In genomic region chr10:11016959-11017574, GRCh38 we compare ENCODE assay signal across 8 cellular contexts. TPM values are rescaled to one million over a fixed set of nuclear protein-coding genes. Genes with fewer than 3 reads are reported as not detected.
DNase-seq lines count a peak whose midpoint lies in the region; ATAC-seq, FAIRE-seq and TF ChIP-seq lines count a peak whose summit lies in the region.

No MANE protein-coding gene starts in this region.

- POLR2A ChIA-PET in GM12878 (lab: Charles Lee): interaction anchor here (1.0 kb wide), 1 partner anchor 9 kb away, joined by 4 read pairs; no protein-coding TSS in a partner anchor

- H3K36me3 ChIP-seq in GM12878 (ENCODE audit: control insufficient read depth in 2 of 2, insufficient read depth in 2 of 2, low read length in 1 of 2) (no peaks in the 10 kb centered on the region), lower lobe of right lung (no peaks in the 10 kb centered on the region), vagina (no peaks in the 10 kb centered on the region)

- H3K4me1 ChIP-seq in GM12878 (ENCODE audit: control insufficient read depth, insufficient read depth, low read length): no peaks in the 10 kb centered on the region
- peaks cover 39% of the 10 kb centered on the region for H3K4me1 ChIP-seq in lower lobe of right lung
- H3K4me1 ChIP-seq in vagina: peaks cover 17% of the 10 kb centered on the region

- SMC1A ChIA-PET in GM12878 (lab: Charles Lee; ENCODE audit: uncharacterized antibody, unreplicated experiment): interaction anchor here (1.0 kb wide), 1 partner anchor 47 kb away, joined by 3 read pairs; no protein-coding TSS in a partner anchor

- no peak overlapping the region for H3K9ac ChIP-seq in GM12878 (ENCODE audit: control insufficient read depth, insufficient read depth, low read length)

- no peaks in the 10 kb centered on the region for H3K79me2 ChIP-seq in GM12878 (ENCODE audit: control insufficient read depth, insufficient read depth, low read length)

- H3K4me2 ChIP-seq in GM12878 (ENCODE audit: control insufficient read depth, insufficient read depth): peak overlapping the region; percentile 49

- peak overlapping the region; percentile 49; the same call in 1 of the 2 replicates for H2AFZ ChIP-seq in GM12878 (ENCODE audit: control insufficient read depth, low read depth, low read length)

- TF ChIP-seq POLR2A in GM12878 (IDR thresholded peaks at IDR 0.05; ENCODE audit: low read depth, low read length) (no peak), vagina (IDR thresholded peaks at IDR 0.05) (no peak)

- ATAC-seq in GM18498 (IDR thresholded peaks at IDR 0.05; ENCODE audit: unreplicated experiment) (peak; percentile 56), HG02885 (IDR thresholded peaks at IDR 0.05; ENCODE audit: poor library complexity, unreplicated experiment) (peak; percentile 47), GM12878 (peak; percentile 66), lower lobe of right lung (no peak)

- peaks cover 2 to 25% of the 10 kb centered on the region in 2 experiments; a peak in 3 of 4 replicates for H3K27me3 ChIP-seq in GM12878 (replicated peaks in 1 of 2; ENCODE audit: control insufficient read depth in 2 of 2, insufficient read depth in 2 of 2, low read length in 1 of 2)
- peaks cover 4% of the 10 kb centered on the region for H3K27me3 ChIP-seq in lower lobe of right lung (ENCODE audit: low read depth)
- no peaks in the 10 kb centered on the region for H3K27me3 ChIP-seq in vagina

- H3K9me3 ChIP-seq in GM12878 (replicated peaks; ENCODE audit: control insufficient read depth, insufficient read depth, low read length) (no peaks in the 10 kb centered on the region), lower lobe of right lung (no peaks in the 10 kb centered on the region), vagina (no peaks in the 10 kb centered on the region)

- no peaks in the 10 kb centered on the region for H4K20me1 ChIP-seq in GM12878 (ENCODE audit: control insufficient read depth, insufficient read depth)

- TF ChIP-seq EP300 in GM12878 (IDR thresholded peaks at IDR 0.05; ENCODE audit: borderline replicate concordance in 1 of 2, control insufficient read depth in 1 of 2, low read depth in 2 of 2, low read length in 2 of 2): no peak

- RAD21 ChIA-PET in GM12878 (lab: Charles Lee; ENCODE audit: unreplicated experiment): no interaction called here

- CTCF ChIA-PET in GM12878 (lab: Yijun Ruan, JAX): no interaction called here

- FAIRE-seq in GM12878 (lab: Jason Lieb, UNC): peak; percentile 56

- H3K4me3 ChIP-seq in GM12878 (peak overlapping the region; percentile 58; the same call in 1 of the 2 replicates), lower lobe of right lung (peak overlapping the region; percentile 59), vagina (peak overlapping the region; percentile 66 to 85)

- BruUV-seq in GM12878 (replicated peaks; lab: Mats Ljungman, UMichigan): no TSS peak

- DNase-seq in GM12878 (ENCODE audit: low read depth, low spot score): no peak
- DNase-seq in lower lobe of right lung: no peak
- no peak for DNase-seq in vagina (ENCODE audit: extremely low spot score in 2 of 2)
- DNase-seq in Ammon's horn (ENCODE audit: low spot score): no peak
- no peak for DNase-seq in HUDEP-2 (lab: John Stamatoyannopoulos, UW; ENCODE audit: unreplicated experiment in 76 of 76)
- no peak for DNase-seq in retina

- no peak overlapping the region for H3K27ac ChIP-seq in GM12878 (ENCODE audit: control insufficient read depth, insufficient read depth)
- peak overlapping the region; percentile 90 for H3K27ac ChIP-seq in lower lobe of right lung
- no peak overlapping the region for H3K27ac ChIP-seq in vagina

- intact Hi-C loops in GM12878 (cut with micrococcal nuclease; ENCODE audit: unreplicated experiment): loop anchor here (10.0 kb wide), 1 partner anchor 258 kb away; no protein-coding TSS in a partner anchor
- intact Hi-C loops in lower lobe of right lung (cut with DNase I): no loop called here
- intact Hi-C loops in vagina (cut with DNase I): no loop called here

- WGBS in GM12878 (ENCODE audit: insufficient coverage, insufficient replicate concordance, low lambda C conversion rate, missing lambda C conversion rate): 13% methylated on average over 19 of the region's 19 CpGs

- TF ChIP-seq CTCF in GM12878 (IDR thresholded peaks at IDR 0.05 in 2 of 3, conservative IDR thresholded peaks at IDR 0.05 in 1 of 3; ENCODE audit: control insufficient read depth in 2 of 3, extremely low read depth in 1 of 3, insufficient read depth in 1 of 3, low read depth in 3 of 3, low read length in 3 of 3) (no peak), lower lobe of right lung (IDR thresholded peaks at IDR 0.05) (no peak), vagina (IDR thresholded peaks at IDR 0.05) (no peak)

- no peak for TF ChIP-seq RAD21 in GM12878 (IDR thresholded peaks at IDR 0.05; ENCODE audit: insufficient read depth, low read depth, low read length)

- in situ Hi-C loops in GM12878 (cut with MboI): no loop called here

TF ChIP-seq in GM12878, 131 proteins besides CTCF, POLR2A, EP300 and RAD21:
- TF ChIP-seq SREBF2 (IDR thresholded peaks at IDR 0.05; ENCODE audit: low read length) (no peak), RUNX3 (IDR thresholded peaks at IDR 0.05; ENCODE audit: low read length) (no peak), HDAC6 (IDR thresholded peaks at IDR 0.05; ENCODE audit: unreplicated experiment) (peak; percentile 1), ZSCAN29 (IDR thresholded peaks at IDR 0.05) (no peak), KLF5 (IDR thresholded peaks at IDR 0.05; ENCODE audit: partially characterized antibody) (no peak), ATF2 (IDR thresholded peaks at IDR 0.05; ENCODE audit: low read length) (no peak), NFYA (IDR thresholded peaks at IDR 0.05; ENCODE audit: borderline replicate concordance, low read depth, low read length) (no peak)

RNA-seq across cellular contexts. Expression of gene CELF2, which starts 0.6 kb away (rescaled TPM):
- total RNA-seq in GM12878 (2013; cell fraction: nucleolus; rRNA removed): 276 and 277 TPM in 2 replicates
- total RNA-seq in GM12878 (2014; rRNA removed): 84.1 and 87.9 TPM in 2 replicates
- 49.5 and 51.5 TPM in 2 replicates for total RNA-seq in GM12878 (2014; rRNA removed; fragmentation: Illumina TruSeq; extraction: Trizol)
- total RNA-seq in GM12878 (2021): 98.2 and 106 TPM in 2 replicates
- 28.3 TPM for polyA plus RNA-seq in GM12878 (2011; ENCODE audit: low read depth)
- 70.9 and 95.9 TPM in 2 replicates for polyA plus RNA-seq in GM12878 (2011; rRNA removed)
- 101 and 129 TPM in 2 replicates for polyA plus RNA-seq in GM12878 (2011; cell fraction: cytosol; rRNA removed)
- 180 and 189 TPM in 2 replicates for polyA plus RNA-seq in GM12878 (2011; cell fraction: nucleus; rRNA removed)
- 41.0 and 47.3 TPM in 2 replicates for polyA plus RNA-seq in GM12878 (2012)
- 59.3 and 59.6 TPM in 2 replicates for polyA plus RNA-seq in GM12878 (2014; fragmentation: Illumina TruSeq; extraction: Trizol)
- polyA plus RNA-seq in GM12878 (2014; fragmentation: Nextera tagmentation; extraction: Ambion mirVana): 10 to 100 TPM; 20.8 to 27.1 TPM
- polyA plus RNA-seq in GM12878 (2014; rRNA removed): 88.5 and 91.8 TPM in 2 replicates
- polyA plus RNA-seq in GM12878 (2016; fragmentation: Nextera tagmentation; extraction: Ambion mirVana): 100 to 1,000 TPM; 123 to 129 TPM
- polyA minus RNA-seq in GM12878 (2011; rRNA and poly(A)+ RNA removed): 148 and 217 TPM in 2 replicates
- 59.6 and 61.6 TPM in 2 replicates for polyA minus RNA-seq in GM12878 (2011; cell fraction: cytosol; rRNA and poly(A)+ RNA removed)
- polyA minus RNA-seq in GM12878 (2011; cell fraction: nucleus; rRNA and poly(A)+ RNA removed): 117 and 154 TPM in 2 replicates
- 106 TPM for total RNA-seq in lower lobe of right lung
- total RNA-seq in vagina: 54.3 TPM

Comparison
In these comparisons a context has a peak if more than half of its experiments do, and no peak if none do; other contexts are left out.
1. ATAC-seq: peak in GM18498 (single experiment), HG02885 (single experiment) and GM12878 (single experiment); none in lower lobe of right lung (0 of 2).
2. Peak in every context shown above with its lines, with median percentiles within 50 percentile points of each other: H3K4me3 ChIP-seq.